Comparison of ENCODE assay signal across 8 cellular contexts in genomic region chr12:120497524-120498150, GRCh38. TPM values are rescaled to one million over a fixed set of nuclear protein-coding genes. Genes with fewer than 3 reads are reported as not detected.
DNase-seq lines count a peak whose midpoint lies in the region; ATAC-seq lines count a peak whose summit lies in the region.

No MANE protein-coding gene starts in this region.

- peak overlapping the region; percentile 67 for H3K27ac ChIP-seq in temporal lobe (ENCODE audit: low read depth, low read length)

- no peaks in the 10 kb centered on the region for H3K27me3 ChIP-seq in adipocyte (replicated peaks; ENCODE audit: control insufficient read depth, insufficient read depth, low read length)

- H3K36me3 ChIP-seq in adipocyte (ENCODE audit: control insufficient read depth, insufficient read depth, low read length, severe bottlenecking): peaks cover 14% of the 10 kb centered on the region

- H3K4me3 Mint-ChIP-seq in activated CD4-positive, alpha-beta T cell treated with anti-CD3 and anti-CD28 coated beads, Interleukin-2, amount 10 ng/mL, durations not matched to agents 24 days and 14 days: peak overlapping the region; percentile 94
- H3K4me3 Mint-ChIP-seq in immature natural killer cell: peak overlapping the region; percentile 88 to 98 (median 94)

- no peak for ATAC-seq in GM21717 (IDR thresholded peaks at IDR 0.05; ENCODE audit: unreplicated experiment)

- intact Hi-C loops in activated CD4-positive, alpha-beta T cell treated with anti-CD3 and anti-CD28 coated beads, Interleukin-2, amount 10 ng/mL, durations not matched to agents 24 days and 14 days (cut with micrococcal nuclease): loop anchor here (2.0 kb wide), 4 partner anchors 37 to 83 kb away; partner anchors contain the start of genes COX6A1, GATC, POP5 and RNF10

- peaks cover 19% of the 10 kb centered on the region for H3K4me1 ChIP-seq in adipocyte (ENCODE audit: control insufficient read depth, insufficient read depth, low read length)

- H3K4me1 Mint-ChIP-seq in activated CD4-positive, alpha-beta T cell treated with anti-CD3 and anti-CD28 coated beads, Interleukin-2, amount 10 ng/mL, durations not matched to agents 24 days and 14 days: peaks cover 31% of the 10 kb centered on the region
- H3K4me1 Mint-ChIP-seq in immature natural killer cell: peaks cover 36 to 53% of the 10 kb centered on the region in 2 donors

- H3K9ac ChIP-seq in adipocyte (ENCODE audit: low read length): peak overlapping the region; percentile 97

- no peaks in the 10 kb centered on the region for H3K27me3 Mint-ChIP-seq in activated CD4-positive, alpha-beta T cell treated with anti-CD3 and anti-CD28 coated beads, Interleukin-2, amount 10 ng/mL, durations not matched to agents 24 days and 14 days
- peaks cover 3 to 8% (median 6%) of the 10 kb centered on the region in 3 donors for H3K27me3 Mint-ChIP-seq in immature natural killer cell (ENCODE audit: low read depth in 3 of 3)

- no peaks in the 10 kb centered on the region for H3K9me3 ChIP-seq in adipocyte (ENCODE audit: control insufficient read depth, low read length)

- peak overlapping the region; percentile 16 for H3K27ac Mint-ChIP-seq in activated CD4-positive, alpha-beta T cell treated with anti-CD3 and anti-CD28 coated beads, Interleukin-2, amount 10 ng/mL, durations not matched to agents 24 days and 14 days
- H3K27ac Mint-ChIP-seq in immature natural killer cell: peak overlapping the region; percentile 87 to 94 (median 90)

- no peaks in the 10 kb centered on the region for H3K9me3 Mint-ChIP-seq in activated CD4-positive, alpha-beta T cell treated with anti-CD3 and anti-CD28 coated beads, Interleukin-2, amount 10 ng/mL, durations not matched to agents 24 days and 14 days
- no peaks in the 10 kb centered on the region for H3K9me3 Mint-ChIP-seq in immature natural killer cell

- H3K4me3 ChIP-seq in adipocyte (ENCODE audit: low read length): peak overlapping the region; percentile 99

- H3K36me3 Mint-ChIP-seq in activated CD4-positive, alpha-beta T cell treated with anti-CD3 and anti-CD28 coated beads, Interleukin-2, amount 10 ng/mL, durations not matched to agents 24 days and 14 days (ENCODE audit: low read depth): peaks cover 45% of the 10 kb centered on the region
- peaks cover 0 to 7% (median 4%) of the 10 kb centered on the region in 3 donors for H3K36me3 Mint-ChIP-seq in immature natural killer cell

- no peak for DNase-seq in activated CD4-positive, alpha-beta T cell treated with anti-CD3 and anti-CD28 coated beads, Interleukin-2, amount 10 ng/mL, durations not matched to agents 24 days and 14 days
- DNase-seq in activated CD4-positive, alpha-beta T cell treated with anti-CD3 and anti-CD28 coated beads, Interleukin-2, amount 50 U/mL, for 4 hours: no peak
- DNase-seq in adipocyte (ENCODE audit: low read depth) (peak; percentile 59), immature natural killer cell (no peak), HuH-7.5 (ENCODE audit: low spot score) (no peak), putamen (ENCODE audit: low spot score) (no peak)

RNA-seq across cellular contexts. Expression of gene DYNLL1, which starts 1.7 kb away (rescaled TPM):
- total RNA-seq in activated CD4-positive, alpha-beta T cell treated with anti-CD3 and anti-CD28 coated beads, Interleukin-2, amount 10 ng/mL, durations not matched to agents 24 days and 14 days: 330 and 351 TPM in 2 replicates
- 100 to 1,000 TPM; 399 to 508 (median 457) TPM for polyA plus RNA-seq in immature natural killer cell
- total RNA-seq in temporal lobe: 220 TPM

RNA-seq across cellular contexts. Expression of gene SRSF9, which starts 28.1 kb away (rescaled TPM):
- 249 and 255 TPM in 2 replicates for total RNA-seq in activated CD4-positive, alpha-beta T cell treated with anti-CD3 and anti-CD28 coated beads, Interleukin-2, amount 10 ng/mL, durations not matched to agents 24 days and 14 days
- 100 to 1,000 TPM; 221 to 292 (median 271) TPM for polyA plus RNA-seq in immature natural killer cell
- total RNA-seq in temporal lobe: 73.8 TPM

RNA-seq across cellular contexts. Expression of gene COQ5, which starts 31.3 kb away (rescaled TPM):
- 28.0 and 28.3 TPM in 2 replicates for total RNA-seq in activated CD4-positive, alpha-beta T cell treated with anti-CD3 and anti-CD28 coated beads, Interleukin-2, amount 10 ng/mL, durations not matched to agents 24 days and 14 days
- 10 to 100 TPM; 39.7 to 51.8 (median 49.6) TPM for polyA plus RNA-seq in immature natural killer cell
- 27.5 TPM for total RNA-seq in temporal lobe

RNA-seq across cellular contexts. Expression of gene RNF10, which starts 36.5 kb away (rescaled TPM):
- 153 and 160 TPM in 2 replicates for total RNA-seq in activated CD4-positive, alpha-beta T cell treated with anti-CD3 and anti-CD28 coated beads, Interleukin-2, amount 10 ng/mL, durations not matched to agents 24 days and 14 days
- polyA plus RNA-seq in immature natural killer cell: 100 to 1,000 TPM in 1 of 3 donors, 10 to 100 TPM in 2; 60.3 to 154 (median 66.5) TPM
- total RNA-seq in temporal lobe: 116 TPM

RNA-seq across cellular contexts. Expression of gene GATC, which starts 51.4 kb away (rescaled TPM):
- 34.1 and 41.0 TPM in 2 replicates for total RNA-seq in activated CD4-positive, alpha-beta T cell treated with anti-CD3 and anti-CD28 coated beads, Interleukin-2, amount 10 ng/mL, durations not matched to agents 24 days and 14 days
- polyA plus RNA-seq in immature natural killer cell: 10 to 100 TPM in 2 of 3 donors, 1 to 10 TPM in 1; 8.3 to 26.7 (median 23.3) TPM
- 24.6 TPM for total RNA-seq in temporal lobe
